Comparison of ENCODE assay signal across 8 cellular contexts in genomic region chr4:84499065-84499982, GRCh38. TPM values are rescaled to one million over a fixed set of nuclear protein-coding genes. Genes with fewer than 3 reads are reported as not detected.
DNase-seq lines count a peak whose midpoint lies in the region; ATAC-seq and TF ChIP-seq lines count a peak whose summit lies in the region.

Gene NKX6-1 (minus strand): TSS chr4:84499292. CDS start chr4:84498228, 1,064 bp downstream.

- no peak within 1 kb of the TSS for H3K27ac Mint-ChIP-seq in natural killer cell treated with Interleukin-12 subunit alpha and Interleukin-12 subunit beta and Interleukin-15 and Interleukin-18, amount 100 ng/mL, for 72 hours

- DNase-seq in Daoy (ENCODE audit: low read depth) (peak; percentile 93), NCI-H1092 (lab: John Stamatoyannopoulos, UW) (peak; percentile 31), fibroblast of the conjunctiva (ENCODE audit: low read depth) (peak; percentile 27), HuH-7.5 (ENCODE audit: low spot score) (no peak)
- DNase-seq in natural killer cell treated with Interleukin-12 subunit alpha and Interleukin-12 subunit beta and Interleukin-15 and Interleukin-18, amount 100 ng/mL, for 72 hours (ENCODE audit: low spot score) = no peak

- peaks cover 69 to 76% of the 10 kb centered on the region in 2 donors for H3K27me3 Mint-ChIP-seq in natural killer cell treated with Interleukin-12 subunit alpha and Interleukin-12 subunit beta and Interleukin-15 and Interleukin-18, amount 100 ng/mL, for 72 hours

- H3K27ac ChIP-seq in VCaP = peak within 1 kb of the TSS; percentile 47; the same call in 1 of the 2 replicates

- peak in 1 of 2 donors; percentile 61 for ATAC-seq in natural killer cell treated with Interleukin-12 subunit alpha and Interleukin-12 subunit beta and Interleukin-15 and Interleukin-18, amount 100 ng/mL, for 72 hours
- no peak for ATAC-seq in HG03378 (IDR thresholded peaks at IDR 0.05; ENCODE audit: unreplicated experiment)
- no peak for ATAC-seq in GM19351 (IDR thresholded peaks at IDR 0.05; ENCODE audit: unreplicated experiment)

- no peak for TF ChIP-seq CTCF in VCaP (conservative IDR thresholded peaks at IDR 0.05)

- H3K9me3 Mint-ChIP-seq in natural killer cell treated with Interleukin-12 subunit alpha and Interleukin-12 subunit beta and Interleukin-15 and Interleukin-18, amount 100 ng/mL, for 72 hours = peaks cover 5% of the 10 kb centered on the region

- H3K4me3 Mint-ChIP-seq in natural killer cell treated with Interleukin-12 subunit alpha and Interleukin-12 subunit beta and Interleukin-15 and Interleukin-18, amount 100 ng/mL, for 72 hours = peak within 1 kb of the TSS; percentile 56

- H3K36me3 Mint-ChIP-seq in natural killer cell treated with Interleukin-12 subunit alpha and Interleukin-12 subunit beta and Interleukin-15 and Interleukin-18, amount 100 ng/mL, for 72 hours = peaks cover 17% of the 10 kb centered on the region

- H3K4me1 Mint-ChIP-seq in natural killer cell treated with Interleukin-12 subunit alpha and Interleukin-12 subunit beta and Interleukin-15 and Interleukin-18, amount 100 ng/mL, for 72 hours (ENCODE audit: low read depth in 2 of 2) = peaks cover 0 to 14% of the 10 kb centered on the region in 2 donors

RNA-seq across cellular contexts. Expression of gene NKX6-1, which starts in this region (rescaled TPM):
- total RNA-seq in Daoy (2014; rRNA removed; shearing (Covaris generic)) = 0.86 and 1.9 TPM in 2 replicates
- not detected for total RNA-seq in natural killer cell treated with Interleukin-12 subunit alpha and Interleukin-12 subunit beta and Interleukin-15 and Interleukin-18, amount 100 ng/mL, for 72 hours

Comparison
In these comparisons a context has a peak if more than half of its experiments do, and no peak if none do; other contexts are left out.
1. DNase-seq: peak in Daoy (single experiment), NCI-H1092 (single experiment) and fibroblast of the conjunctiva (single experiment); none in natural killer cell treated with Interleukin-12 subunit alpha and Interleukin-12 subunit beta and Interleukin-15 and Interleukin-18, amount 100 ng/mL, for 72 hours (single experiment) and HuH-7.5 (single experiment).